1 cellular context compared by ENCODE assay signal in the genomic region with DNA sequence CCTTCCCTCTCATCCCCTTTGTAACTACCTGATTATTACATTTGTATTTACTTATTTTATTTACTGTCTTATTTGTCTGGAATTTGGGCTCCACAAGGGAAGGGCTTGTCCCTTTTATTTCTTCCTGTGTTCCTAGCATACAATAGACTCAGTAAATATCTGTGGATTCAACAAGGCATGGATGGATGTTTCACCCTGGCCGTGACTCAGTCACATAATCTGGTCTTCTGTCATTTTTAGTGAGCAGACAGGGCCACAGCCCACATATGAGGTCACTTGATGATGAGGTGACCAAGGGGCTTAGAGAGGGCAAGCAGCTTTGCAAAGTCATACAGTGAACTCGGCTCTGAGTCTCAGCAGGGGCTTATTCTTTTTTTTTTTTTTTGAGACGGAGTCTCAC.
TF ChIP-seq lines count a peak whose summit lies in the region.

No MANE protein-coding gene starts in this region.

TF ChIP-seq in WTC11, 78 proteins besides CTCF, POLR2A, EP300 and RAD21:
- TF ChIP-seq NR1H2 (CRISPR knock-in tag; IDR thresholded peaks at IDR 0.05) (no peak), TEAD4 (CRISPR knock-in tag; IDR thresholded peaks at IDR 0.05) (no peak), ZNF423 (CRISPR knock-in tag; IDR thresholded peaks at IDR 0.05) (no peak), GTF2I (CRISPR knock-in tag; conservative IDR thresholded peaks at IDR 0.05) (no peak), ZNF219 (CRISPR knock-in tag; IDR thresholded peaks at IDR 0.05; ENCODE audit: borderline replicate concordance) (no peak), JAZF1 (CRISPR knock-in tag; IDR thresholded peaks at IDR 0.05) (no peak), HMGA2 (CRISPR knock-in tag; IDR thresholded peaks at IDR 0.05) (no peak), EMX1 (CRISPR knock-in tag; IDR thresholded peaks at IDR 0.05) (no peak), ZNF671 (CRISPR knock-in tag; IDR thresholded peaks at IDR 0.05) (no peak)
- TF ChIP-seq, protein P1, sequence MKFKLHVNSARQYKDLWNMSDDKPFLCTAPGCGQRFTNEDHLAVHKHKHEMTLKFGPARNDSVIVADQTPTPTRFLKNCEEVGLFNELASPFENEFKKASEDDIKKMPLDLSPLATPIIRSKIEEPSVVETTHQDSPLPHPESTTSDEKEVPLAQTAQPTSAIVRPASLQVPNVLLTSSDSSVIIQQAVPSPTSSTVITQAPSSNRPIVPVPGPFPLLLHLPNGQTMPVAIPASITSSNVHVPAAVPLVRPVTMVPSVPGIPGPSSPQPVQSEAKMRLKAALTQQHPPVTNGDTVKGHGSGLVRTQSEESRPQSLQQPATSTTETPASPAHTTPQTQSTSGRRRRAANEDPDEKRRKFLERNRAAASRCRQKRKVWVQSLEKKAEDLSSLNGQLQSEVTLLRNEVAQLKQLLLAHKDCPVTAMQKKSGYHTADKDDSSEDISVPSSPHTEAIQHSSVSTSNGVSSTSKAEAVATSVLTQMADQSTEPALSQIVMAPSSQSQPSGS (CRISPR knock-in tag; IDR thresholded peaks at IDR 0.05; ENCODE audit: borderline replicate concordance, low read depth), result no peak
- TF ChIP-seq, protein P2, sequence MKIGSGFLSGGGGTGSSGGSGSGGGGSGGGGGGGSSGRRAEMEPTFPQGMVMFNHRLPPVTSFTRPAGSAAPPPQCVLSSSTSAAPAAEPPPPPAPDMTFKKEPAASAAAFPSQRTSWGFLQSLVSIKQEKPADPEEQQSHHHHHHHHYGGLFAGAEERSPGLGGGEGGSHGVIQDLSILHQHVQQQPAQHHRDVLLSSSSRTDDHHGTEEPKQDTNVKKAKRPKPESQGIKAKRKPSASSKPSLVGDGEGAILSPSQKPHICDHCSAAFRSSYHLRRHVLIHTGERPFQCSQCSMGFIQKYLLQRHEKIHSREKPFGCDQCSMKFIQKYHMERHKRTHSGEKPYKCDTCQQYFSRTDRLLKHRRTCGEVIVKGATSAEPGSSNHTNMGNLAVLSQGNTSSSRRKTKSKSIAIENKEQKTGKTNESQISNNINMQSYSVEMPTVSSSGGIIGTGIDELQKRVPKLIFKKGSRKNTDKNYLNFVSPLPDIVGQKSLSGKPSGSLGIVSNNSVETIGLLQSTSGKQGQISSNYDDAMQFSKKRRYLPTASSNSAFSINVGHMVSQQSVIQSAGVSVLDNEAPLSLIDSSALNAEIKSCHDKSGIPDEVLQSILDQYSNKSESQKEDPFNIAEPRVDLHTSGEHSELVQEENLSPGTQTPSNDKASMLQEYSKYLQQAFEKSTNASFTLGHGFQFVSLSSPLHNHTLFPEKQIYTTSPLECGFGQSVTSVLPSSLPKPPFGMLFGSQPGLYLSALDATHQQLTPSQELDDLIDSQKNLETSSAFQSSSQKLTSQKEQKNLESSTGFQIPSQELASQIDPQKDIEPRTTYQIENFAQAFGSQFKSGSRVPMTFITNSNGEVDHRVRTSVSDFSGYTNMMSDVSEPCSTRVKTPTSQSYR (CRISPR knock-in tag; IDR thresholded peaks at IDR 0.05), result no peak
- TF ChIP-seq, protein P3, sequence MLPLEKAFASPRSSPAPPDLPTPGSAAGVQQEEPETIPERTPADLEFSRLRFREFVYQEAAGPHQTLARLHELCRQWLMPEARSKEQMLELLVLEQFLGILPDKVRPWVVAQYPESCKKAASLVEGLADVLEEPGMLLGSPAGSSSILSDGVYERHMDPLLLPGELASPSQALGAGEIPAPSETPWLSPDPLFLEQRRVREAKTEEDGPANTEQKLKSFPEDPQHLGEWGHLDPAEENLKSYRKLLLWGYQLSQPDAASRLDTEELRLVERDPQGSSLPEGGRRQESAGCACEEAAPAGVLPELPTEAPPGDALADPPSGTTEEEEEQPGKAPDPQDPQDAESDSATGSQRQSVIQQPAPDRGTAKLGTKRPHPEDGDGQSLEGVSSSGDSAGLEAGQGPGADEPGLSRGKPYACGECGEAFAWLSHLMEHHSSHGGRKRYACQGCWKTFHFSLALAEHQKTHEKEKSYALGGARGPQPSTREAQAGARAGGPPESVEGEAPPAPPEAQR (CRISPR knock-in tag; IDR thresholded peaks at IDR 0.05), result no peak
- TF ChIP-seq, protein P4, sequence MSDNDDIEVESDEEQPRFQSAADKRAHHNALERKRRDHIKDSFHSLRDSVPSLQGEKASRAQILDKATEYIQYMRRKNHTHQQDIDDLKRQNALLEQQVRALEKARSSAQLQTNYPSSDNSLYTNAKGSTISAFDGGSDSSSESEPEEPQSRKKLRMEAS (CRISPR knock-in tag; IDR thresholded peaks at IDR 0.05), result no peak
- TF ChIP-seq, protein P5, sequence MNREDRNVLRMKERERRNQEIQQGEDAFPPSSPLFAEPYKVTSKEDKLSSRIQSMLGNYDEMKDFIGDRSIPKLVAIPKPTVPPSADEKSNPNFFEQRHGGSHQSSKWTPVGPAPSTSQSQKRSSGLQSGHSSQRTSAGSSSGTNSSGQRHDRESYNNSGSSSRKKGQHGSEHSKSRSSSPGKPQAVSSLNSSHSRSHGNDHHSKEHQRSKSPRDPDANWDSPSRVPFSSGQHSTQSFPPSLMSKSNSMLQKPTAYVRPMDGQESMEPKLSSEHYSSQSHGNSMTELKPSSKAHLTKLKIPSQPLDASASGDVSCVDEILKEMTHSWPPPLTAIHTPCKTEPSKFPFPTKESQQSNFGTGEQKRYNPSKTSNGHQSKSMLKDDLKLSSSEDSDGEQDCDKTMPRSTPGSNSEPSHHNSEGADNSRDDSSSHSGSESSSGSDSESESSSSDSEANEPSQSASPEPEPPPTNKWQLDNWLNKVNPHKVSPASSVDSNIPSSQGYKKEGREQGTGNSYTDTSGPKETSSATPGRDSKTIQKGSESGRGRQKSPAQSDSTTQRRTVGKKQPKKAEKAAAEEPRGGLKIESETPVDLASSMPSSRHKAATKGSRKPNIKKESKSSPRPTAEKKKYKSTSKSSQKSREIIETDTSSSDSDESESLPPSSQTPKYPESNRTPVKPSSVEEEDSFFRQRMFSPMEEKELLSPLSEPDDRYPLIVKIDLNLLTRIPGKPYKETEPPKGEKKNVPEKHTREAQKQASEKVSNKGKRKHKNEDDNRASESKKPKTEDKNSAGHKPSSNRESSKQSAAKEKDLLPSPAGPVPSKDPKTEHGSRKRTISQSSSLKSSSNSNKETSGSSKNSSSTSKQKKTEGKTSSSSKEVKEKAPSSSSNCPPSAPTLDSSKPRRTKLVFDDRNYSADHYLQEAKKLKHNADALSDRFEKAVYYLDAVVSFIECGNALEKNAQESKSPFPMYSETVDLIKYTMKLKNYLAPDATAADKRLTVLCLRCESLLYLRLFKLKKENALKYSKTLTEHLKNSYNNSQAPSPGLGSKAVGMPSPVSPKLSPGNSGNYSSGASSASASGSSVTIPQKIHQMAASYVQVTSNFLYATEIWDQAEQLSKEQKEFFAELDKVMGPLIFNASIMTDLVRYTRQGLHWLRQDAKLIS (CRISPR knock-in tag; IDR thresholded peaks at IDR 0.05; ENCODE audit: borderline replicate concordance), result no peak
- TF ChIP-seq, protein P6, sequence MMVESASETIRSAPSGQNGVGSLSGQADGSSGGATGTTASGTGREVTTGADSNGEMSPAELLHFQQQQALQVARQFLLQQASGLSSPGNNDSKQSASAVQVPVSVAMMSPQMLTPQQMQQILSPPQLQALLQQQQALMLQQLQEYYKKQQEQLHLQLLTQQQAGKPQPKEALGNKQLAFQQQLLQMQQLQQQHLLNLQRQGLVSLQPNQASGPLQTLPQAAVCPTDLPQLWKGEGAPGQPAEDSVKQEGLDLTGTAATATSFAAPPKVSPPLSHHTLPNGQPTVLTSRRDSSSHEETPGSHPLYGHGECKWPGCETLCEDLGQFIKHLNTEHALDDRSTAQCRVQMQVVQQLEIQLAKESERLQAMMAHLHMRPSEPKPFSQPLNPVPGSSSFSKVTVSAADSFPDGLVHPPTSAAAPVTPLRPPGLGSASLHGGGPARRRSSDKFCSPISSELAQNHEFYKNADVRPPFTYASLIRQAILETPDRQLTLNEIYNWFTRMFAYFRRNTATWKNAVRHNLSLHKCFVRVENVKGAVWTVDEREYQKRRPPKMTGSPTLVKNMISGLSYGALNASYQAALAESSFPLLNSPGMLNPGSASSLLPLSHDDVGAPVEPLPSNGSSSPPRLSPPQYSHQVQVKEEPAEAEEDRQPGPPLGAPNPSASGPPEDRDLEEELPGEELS (CRISPR knock-in tag; IDR thresholded peaks at IDR 0.05), result no peak
- TF ChIP-seq, protein P7, sequence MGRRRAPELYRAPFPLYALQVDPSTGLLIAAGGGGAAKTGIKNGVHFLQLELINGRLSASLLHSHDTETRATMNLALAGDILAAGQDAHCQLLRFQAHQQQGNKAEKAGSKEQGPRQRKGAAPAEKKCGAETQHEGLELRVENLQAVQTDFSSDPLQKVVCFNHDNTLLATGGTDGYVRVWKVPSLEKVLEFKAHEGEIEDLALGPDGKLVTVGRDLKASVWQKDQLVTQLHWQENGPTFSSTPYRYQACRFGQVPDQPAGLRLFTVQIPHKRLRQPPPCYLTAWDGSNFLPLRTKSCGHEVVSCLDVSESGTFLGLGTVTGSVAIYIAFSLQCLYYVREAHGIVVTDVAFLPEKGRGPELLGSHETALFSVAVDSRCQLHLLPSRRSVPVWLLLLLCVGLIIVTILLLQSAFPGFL (CRISPR knock-in tag; IDR thresholded peaks at IDR 0.05; ENCODE audit: borderline replicate concordance), result no peak
